In genomic region chr10:13536674-13537366, GRCh38 we compare ENCODE assay signal across 8 cellular contexts. TPM values are rescaled to one million over a fixed set of nuclear protein-coding genes. Genes with fewer than 3 reads are reported as not detected.
DNase-seq lines count a peak whose midpoint lies in the region; ATAC-seq and FAIRE-seq lines count a peak whose summit lies in the region.

No MANE protein-coding gene starts in this region.

- H3K9me3 Mint-ChIP-seq in activated CD8-positive, alpha-beta T cell treated with anti-CD3 and anti-CD28 coated beads, Interleukin-2, amount 10 ng/mL, durations not matched to agents 7 days and 5 days (ENCODE audit: insufficient read depth): no peaks in the 10 kb centered on the region
- no peaks in the 10 kb centered on the region for H3K9me3 Mint-ChIP-seq in immature natural killer cell

- POLR2A ChIA-PET in activated CD8-positive, alpha-beta T cell treated with anti-CD3 and anti-CD28 coated beads, Interleukin-2, amount 10 ng/mL, durations not matched to agents 7 days and 5 days (lab: Charles Lee): no interaction called here

- H3K27me3 Mint-ChIP-seq in activated CD8-positive, alpha-beta T cell treated with anti-CD3 and anti-CD28 coated beads, Interleukin-2, amount 10 ng/mL, durations not matched to agents 7 days and 5 days (ENCODE audit: low read depth): peaks cover 30% of the 10 kb centered on the region
- H3K27me3 Mint-ChIP-seq in immature natural killer cell (ENCODE audit: low read depth in 3 of 3): peaks cover 6 to 19% (median 9%) of the 10 kb centered on the region in 3 donors

- no peaks in the 10 kb centered on the region for H3K36me3 Mint-ChIP-seq in activated CD8-positive, alpha-beta T cell treated with anti-CD3 and anti-CD28 coated beads, Interleukin-2, amount 10 ng/mL, durations not matched to agents 7 days and 5 days (ENCODE audit: low read depth)
- no peaks in the 10 kb centered on the region for H3K36me3 Mint-ChIP-seq in immature natural killer cell

- FAIRE-seq in GM18507 (lab: Jason Lieb, UNC): peak; percentile 9

- H3K4me1 Mint-ChIP-seq in activated CD8-positive, alpha-beta T cell treated with anti-CD3 and anti-CD28 coated beads, Interleukin-2, amount 10 ng/mL, durations not matched to agents 7 days and 5 days (ENCODE audit: low read depth): no peaks in the 10 kb centered on the region
- no peaks in the 10 kb centered on the region for H3K4me1 Mint-ChIP-seq in immature natural killer cell

- ATAC-seq in activated CD8-positive, alpha-beta T cell treated with anti-CD3 and anti-CD28 coated beads, Interleukin-2, amount 10 ng/mL, durations not matched to agents 7 days and 5 days: no peak
- no peak for ATAC-seq in GM21786 (IDR thresholded peaks at IDR 0.05; ENCODE audit: unreplicated experiment)

- CTCF ChIA-PET in activated CD8-positive, alpha-beta T cell treated with anti-CD3 and anti-CD28 coated beads, Interleukin-2, amount 10 ng/mL, durations not matched to agents 7 days and 5 days (lab: Charles Lee): interaction anchor here (0.7 to 1.5 kb wide), 4 partner anchors 9 to 165 kb away, joined by 3 to 9 read pairs (median 4); no protein-coding TSS in a partner anchor

- no peak overlapping the region for H3K4me3 Mint-ChIP-seq in activated CD8-positive, alpha-beta T cell treated with anti-CD3 and anti-CD28 coated beads, Interleukin-2, amount 10 ng/mL, durations not matched to agents 7 days and 5 days
- H3K4me3 Mint-ChIP-seq in immature natural killer cell: no peak overlapping the region

- no peak overlapping the region for H3K27ac Mint-ChIP-seq in activated CD8-positive, alpha-beta T cell treated with anti-CD3 and anti-CD28 coated beads, Interleukin-2, amount 10 ng/mL, durations not matched to agents 7 days and 5 days
- H3K27ac Mint-ChIP-seq in immature natural killer cell: no peak overlapping the region

- DNase-seq in AG08395 (ENCODE audit: low spot score): peak; percentile 70
- DNase-seq in GM18507 (ENCODE audit: extremely low spot score, insufficient read length, low read depth): peak; percentile 35
- peak; percentile 11 for DNase-seq in NCI-H2029 (lab: John Stamatoyannopoulos, UW)
- peak; percentile 26 for DNase-seq in activated CD8-positive, alpha-beta T cell treated with anti-CD3 and anti-CD28 coated beads, Interleukin-2, amount 10 ng/mL, durations not matched to agents 7 days and 5 days
- peak; percentile 22 for DNase-seq in hepatic stellate cell (ENCODE audit: low spot score)
- DNase-seq in stimulated activated CD4-positive, alpha-beta T cell treated with anti-CD3 and anti-CD28 coated beads, Interleukin-15, amount 100 ng/mL, for 48 hours (ENCODE audit: low read depth in 2 of 2): peak; percentile 20 to 21
- DNase-seq in immature natural killer cell: no peak

RNA-seq across cellular contexts. Expression of gene BEND7, which starts 8.0 kb away (rescaled TPM):
- total RNA-seq in activated CD8-positive, alpha-beta T cell treated with anti-CD3 and anti-CD28 coated beads, Interleukin-2, amount 10 ng/mL, durations not matched to agents 7 days and 5 days: not detected
- polyA plus RNA-seq in immature natural killer cell: not detected

RNA-seq across cellular contexts. Expression of gene PRPF18, which starts 49.9 kb away (rescaled TPM):
- 10 to 100 TPM; 22.9 to 23.9 TPM for total RNA-seq in activated CD8-positive, alpha-beta T cell treated with anti-CD3 and anti-CD28 coated beads, Interleukin-2, amount 10 ng/mL, durations not matched to agents 7 days and 5 days
- polyA plus RNA-seq in immature natural killer cell: 10 to 100 TPM; 48.5 to 60.8 (median 50.1) TPM

Comparison
In these comparisons a context has a peak if more than half of its experiments do, and no peak if none do; other contexts are left out.
1. DNase-seq: peak in AG08395 (single experiment), GM18507 (single experiment), NCI-H2029 (single experiment), activated CD8-positive, alpha-beta T cell treated with anti-CD3 and anti-CD28 coated beads, Interleukin-2, amount 10 ng/mL, durations not matched to agents 7 days and 5 days (single experiment), hepatic stellate cell (single experiment) and stimulated activated CD4-positive, alpha-beta T cell treated with anti-CD3 and anti-CD28 coated beads, Interleukin-15, amount 100 ng/mL, for 48 hours (2 of 2); none in immature natural killer cell (0 of 3).